9 cellular contexts compared by ENCODE assay signal in the genomic region with DNA sequence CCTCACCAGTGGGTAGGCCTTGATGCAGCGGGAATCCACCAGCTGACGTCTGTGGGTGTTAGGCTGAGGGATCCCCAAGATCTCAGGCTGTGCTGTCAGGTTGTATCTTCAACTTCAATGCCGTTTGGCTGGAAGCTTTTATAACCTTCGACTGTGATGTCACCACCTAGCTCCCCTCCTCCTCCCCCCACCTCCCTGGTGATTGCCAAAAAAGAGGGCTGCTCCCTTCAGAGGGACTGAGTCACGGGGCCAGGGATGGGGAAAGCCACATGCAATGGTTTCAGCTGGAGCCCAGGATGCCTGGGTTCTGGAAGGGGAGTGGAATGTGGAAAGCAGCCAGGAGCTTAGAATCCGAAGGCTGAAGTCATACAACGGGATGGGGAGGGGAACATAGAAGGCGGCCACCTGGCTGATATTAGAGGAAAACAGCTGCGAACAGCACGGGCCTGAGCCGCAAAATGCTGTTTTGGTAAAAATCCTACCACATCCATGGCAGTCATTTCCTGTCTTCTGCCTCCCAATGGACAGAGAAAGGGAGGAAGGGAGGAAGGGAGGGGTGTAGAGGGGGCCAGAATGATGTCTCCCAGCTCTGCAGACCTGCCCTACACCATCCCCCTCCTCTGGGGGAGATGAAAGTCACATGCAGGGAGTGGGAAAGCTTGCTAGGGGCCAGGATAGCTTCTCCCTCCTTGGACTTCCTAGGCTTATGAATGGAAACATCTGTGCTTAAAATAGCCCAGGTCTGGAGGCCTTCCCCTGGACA. TPM values are rescaled to one million over a fixed set of nuclear protein-coding genes. Genes with fewer than 3 reads are reported as not detected.
DNase-seq lines count a peak whose midpoint lies in the region; FAIRE-seq and TF ChIP-seq lines count a peak whose summit lies in the region.
"Had no signal": no experiment of that assay in that cellular context is flagged by ENCODE, and none has a peak within 500 bp of the region (broad histone marks: within the 10 kb centered on the region; RNA-seq: fewer than 3 reads in every experiment).

A gene (minus strand): TSS at position 110 of the 763 bp plus-strand sequence. CDS start 1,022 bp downstream, outside the sequence.

- no peak within 1 kb of the TSS for H3K56ac ChIP-seq in H1 (replicated peaks; ENCODE audit: insufficient read length, low read depth, low read length)

- no peak within 1 kb of the TSS for H2BK20ac ChIP-seq in H1 (ENCODE audit: low read length)

- CTCF ChIA-PET in H1 (lab: Charles Lee; ENCODE audit: partially characterized antibody) = interaction anchor here (0.6 to 10.3 kb wide), 17 partner anchors 7 to 146 kb away, joined by 3 to 114 read pairs (median 4); a partner anchor contains a TSS
- CTCF ChIA-PET in Calu3 (lab: Charles Lee) = interaction anchor here (0.5 to 1.4 kb wide), 3 partner anchors 8 to 40 kb away, joined by 3 read pairs; no protein-coding TSS in a partner anchor
- CTCF ChIA-PET in activated naive CD4-positive, alpha-beta T cell treated with anti-CD3 and anti-CD28 coated beads for 36 hours (lab: Charles Lee) = interaction anchor here (0.9 to 1.8 kb wide), 4 partner anchors 9 to 295 kb away, joined by 3 to 9 read pairs (median 3); no protein-coding TSS in a partner anchor

- H2AK5ac ChIP-seq in H1 (ENCODE audit: low read depth, low read length) = no peak within 1 kb of the TSS

- H3K4me3 Mint-ChIP-seq in Calu3 (ENCODE audit: low read depth, unreplicated experiment) = no peak within 1 kb of the TSS
- H3K4me3 Mint-ChIP-seq in activated naive CD4-positive, alpha-beta T cell treated with anti-CD3 and anti-CD28 coated beads for 36 hours = no peak within 1 kb of the TSS

- no peak within 1 kb of the TSS for H3K14ac ChIP-seq in H1 (ENCODE audit: insufficient read length)

- intact Hi-C loops in Calu3 (cut with micrococcal nuclease; ENCODE audit: unreplicated experiment) = no loop called here
- intact Hi-C loops in activated naive CD4-positive, alpha-beta T cell treated with anti-CD3 and anti-CD28 coated beads for 36 hours (cut with micrococcal nuclease) = loop anchor here (10.0 kb wide), 1 partner anchor 295 kb away; no protein-coding TSS in a partner anchor

- H3K9me3 Mint-ChIP-seq in Calu3 (ENCODE audit: low read depth, unreplicated experiment) = no peaks in the 10 kb centered on the region
- no peaks in the 10 kb centered on the region for H3K9me3 Mint-ChIP-seq in activated naive CD4-positive, alpha-beta T cell treated with anti-CD3 and anti-CD28 coated beads for 36 hours

- no peak within 1 kb of the TSS for H2BK120ac ChIP-seq in H1 (replicated peaks; ENCODE audit: low read depth, low read length)

- no peak for TF ChIP-seq CTCF in H1 (IDR thresholded peaks at IDR 0.05; ENCODE audit: control extremely low read depth in 1 of 3, insufficient read depth in 1 of 3, low read depth in 1 of 3, low read length in 3 of 3)
- no peak for TF ChIP-seq CTCF in Calu3 (IDR thresholded peaks at IDR 0.05; ENCODE audit: unreplicated experiment)

- no peak for TF ChIP-seq EP300 in H1 (IDR thresholded peaks at IDR 0.05; ENCODE audit: borderline replicate concordance in 1 of 2, low read depth in 2 of 2, low read length in 2 of 2)

- H4K20me1 ChIP-seq in H1 (replicated peaks in 1 of 2; ENCODE audit: control insufficient read depth in 1 of 2, insufficient read depth in 2 of 2, low read length in 2 of 2) = peaks cover 0 to 6% of the 10 kb centered on the region in 2 experiments

- POLR2A ChIA-PET in H1 (lab: Charles Lee; ENCODE audit: partially characterized antibody) = interaction anchor here (0.6 to 61.4 kb wide), 14 partner anchors 11 to 166 kb away, joined by 3 to 2041 read pairs (median 4); a partner anchor contains a TSS

- DNase-seq in NCI-H2227 (lab: John Stamatoyannopoulos, UW; ENCODE audit: unreplicated experiment) (peak; percentile 20), NCI-H2227 treated with DMSO at 0.1 percent for 48 hours (lab: John Stamatoyannopoulos, UW) (no peak), H1 (ENCODE audit: low read depth in 1 of 2, low spot score in 2 of 2) (no peak), middle frontal gyrus (ENCODE audit: extremely low spot score, low spot score) (peak; percentile 31), ureter (ENCODE audit: low spot score) (peak; percentile 85), Calu3 (no peak), GM19239 (ENCODE audit: insufficient read length, low spot score) (no peak)
- no peak for DNase-seq in activated naive CD4-positive, alpha-beta T cell treated with anti-CD3 and anti-CD28 coated beads for 36 hours
- DNase-seq: activated CD8-positive, alpha-beta memory T cell treated with anti-CD3 and anti-CD28 coated beads, Interleukin-2, amount 50 U/mL, for 48 hours had no signal

- no peak within 1 kb of the TSS for H3K18ac ChIP-seq in H1 (ENCODE audit: extremely low read depth, low read length)

- H3K79me1 ChIP-seq in H1 (ENCODE audit: low read depth, low read length) = no peaks in the 10 kb centered on the region

- no peak within 1 kb of the TSS for H3K23ac ChIP-seq in H1 (ENCODE audit: insufficient read length)

- H3K23me2 ChIP-seq in H1 (ENCODE audit: low read depth, low read length) = no peaks in the 10 kb centered on the region

- no peak within 1 kb of the TSS for H2AFZ ChIP-seq in H1 (ENCODE audit: low read length)

- H3K4ac ChIP-seq in H1 (replicated peaks; ENCODE audit: insufficient read length, low read depth, low read length) = no peak within 1 kb of the TSS

- no peak for TF ChIP-seq RAD21 in H1 (IDR thresholded peaks at IDR 0.05 in 1 of 2, conservative IDR thresholded peaks at IDR 0.05 in 1 of 2; ENCODE audit: low read depth in 2 of 2, low read length in 2 of 2)

- H2BK5ac ChIP-seq in H1 (ENCODE audit: low read depth, low read length) = no peak within 1 kb of the TSS

- WGBS in H1 (ENCODE audit: extremely low coverage in 1 of 2, insufficient coverage in 1 of 2, insufficient read length in 1 of 2, insufficient replicate concordance in 2 of 2, low coverage in 1 of 2, low lambda C conversion rate in 2 of 2, missing lambda C conversion rate in 1 of 2), 2 experiments = 86% methylated on average over 11 of the region's 11 CpGs; no CpG with 5 or more reads in 1 of the 2 experiments

- H3K4me2 ChIP-seq in H1 (ENCODE audit: insufficient read depth in 1 of 2, low read depth in 2 of 2, low read length in 2 of 2) = no peak within 1 kb of the TSS; a peak in 1 of 4 replicates

- H3K9me3 ChIP-seq in H1 (ENCODE audit: insufficient read depth in 2 of 2, low read depth in 1 of 2, low read length in 1 of 2) = no peaks in the 10 kb centered on the region

- no peak for FAIRE-seq in H1 (lab: Jason Lieb, UNC)
- FAIRE-seq in GM19239 (lab: Jason Lieb, UNC) = no peak

- BruUV-seq in Calu3 (replicated peaks; lab: Mats Ljungman, UMichigan) = no TSS peak

- TF ChIP-seq POLR2A in H1 (IDR thresholded peaks at IDR 0.05; ENCODE audit: control extremely low read depth in 1 of 2, low read depth in 2 of 2, low read length in 2 of 2) = no peak

- H3K79me2 ChIP-seq in H1 (ENCODE audit: control insufficient read depth in 1 of 2, insufficient read depth in 2 of 2, low read length in 2 of 2) = no peaks in the 10 kb centered on the region

- H4K8ac ChIP-seq in H1 (ENCODE audit: extremely low read depth, insufficient read depth, low read length) = peak within 1 kb of the TSS; percentile 88; the same call in 1 of the 2 replicates

- H2BK12ac ChIP-seq in H1 (ENCODE audit: low read depth, low read length) = no peak within 1 kb of the TSS

- no peaks in the 10 kb centered on the region for H3K4me1 Mint-ChIP-seq in Calu3 (ENCODE audit: low read depth, unreplicated experiment)
- no peaks in the 10 kb centered on the region for H3K4me1 Mint-ChIP-seq in activated naive CD4-positive, alpha-beta T cell treated with anti-CD3 and anti-CD28 coated beads for 36 hours (ENCODE audit: low read depth)

- peak within 1 kb of the TSS in 1 of 4 experiments; percentile 50; a peak in 1 of 7 replicates for H3K9ac ChIP-seq in H1 (replicated peaks in 1 of 4; ENCODE audit: extremely low read depth in 1 of 4, low read depth in 3 of 4, low read length in 3 of 4)

- H3K36me3 Mint-ChIP-seq in Calu3 (ENCODE audit: insufficient read depth, unreplicated experiment) = peaks cover 18% of the 10 kb centered on the region
- H3K36me3 Mint-ChIP-seq in activated naive CD4-positive, alpha-beta T cell treated with anti-CD3 and anti-CD28 coated beads for 36 hours (ENCODE audit: low read depth) = peaks cover 17% of the 10 kb centered on the region

- H4K91ac ChIP-seq in H1 (replicated peaks; ENCODE audit: insufficient read length, low read length) = no peak within 1 kb of the TSS

- no peak within 1 kb of the TSS for H3K27ac Mint-ChIP-seq in Calu3 (ENCODE audit: unreplicated experiment)
- no peak within 1 kb of the TSS for H3K27ac Mint-ChIP-seq in activated naive CD4-positive, alpha-beta T cell treated with anti-CD3 and anti-CD28 coated beads for 36 hours

- peaks cover 0 to 4% (median 0%) of the 10 kb centered on the region in 4 experiments; a peak in 2 of 7 replicates for H3K4me1 ChIP-seq in H1 (replicated peaks in 1 of 4; ENCODE audit: control insufficient read depth in 3 of 4, insufficient read depth in 4 of 4, low read length in 3 of 4)

- H4K5ac ChIP-seq in H1 (ENCODE audit: insufficient read length, low read depth, low read length) = no peak within 1 kb of the TSS

- no peak within 1 kb of the TSS for H2BK15ac ChIP-seq in H1 (ENCODE audit: low read length)

- H3K27ac ChIP-seq in H1 (ENCODE audit: low read depth, low read length) = no peak within 1 kb of the TSS

- no peaks in the 10 kb centered on the region for H3K27me3 Mint-ChIP-seq in Calu3 (ENCODE audit: unreplicated experiment)
- H3K27me3 Mint-ChIP-seq in activated naive CD4-positive, alpha-beta T cell treated with anti-CD3 and anti-CD28 coated beads for 36 hours (ENCODE audit: low read depth) = peaks cover 9% of the 10 kb centered on the region

- H3K36me3 ChIP-seq in H1 (ENCODE audit: control insufficient read depth in 2 of 4, insufficient read depth in 4 of 4, low read length in 3 of 4) = peaks cover 11 to 29% (median 25%) of the 10 kb centered on the region in 4 experiments; a peak in 6 of 8 replicates

- H3K27me3 ChIP-seq in H1 (replicated peaks in 1 of 4; ENCODE audit: control insufficient read depth in 3 of 4, extremely low read depth in 1 of 4, insufficient read depth in 3 of 4, low read length in 3 of 4) = no peaks in the 10 kb centered on the region

- H3K4me3 ChIP-seq in H1 (ENCODE audit: extremely low read depth in 1 of 4, insufficient read depth in 2 of 4, low read depth in 3 of 4, low read length in 4 of 4) = no peak within 1 kb of the TSS

RNA-seq across cellular contexts. Expression of the gene that starts here (rescaled TPM):
- total RNA-seq in H1 (2021; fragmentation: NEBNext Ultra II Directional; extraction: Animal tissue kit (Norgen Biotek cat#: 25700)) = 0.26 TPM in 1 of 2 replicates, not detected in the other
- 0.03 and 0.05 TPM in 2 replicates for polyA plus RNA-seq in H1 (2011; rRNA removed)
- 0.05 TPM for polyA plus RNA-seq in H1 (2011; cell fraction: cytosol; rRNA removed)
- 0.26 TPM for polyA plus RNA-seq in H1 (2011; cell fraction: nucleus; rRNA removed)
- polyA plus RNA-seq in H1 (2012, experiment 1 of 2) = 0.07 TPM in 2 of 4 replicates, not detected in the others
- polyA plus RNA-seq in H1 (2012, experiment 2 of 2) = 0.05 TPM
- polyA plus RNA-seq in H1 (2013, experiment 1 of 2) = 0.14 TPM
- polyA plus RNA-seq in H1 (2013, experiment 2 of 2) = 0.13 TPM
- 0.15 and 0.16 TPM in 2 replicates for polyA minus RNA-seq in H1 (2011; rRNA and poly(A)+ RNA removed)
- polyA minus RNA-seq in H1 (2011; cell fraction: cytosol; rRNA and poly(A)+ RNA removed) = not detected
- 1.00 TPM for polyA minus RNA-seq in H1 (2011; cell fraction: nucleus; rRNA and poly(A)+ RNA removed)
- total RNA-seq in ureter = 5.0 TPM
- total RNA-seq in Calu3 (2022) = 0.71 and 1.5 TPM in 2 replicates
- under 1 TPM in 1 of 2 experiments, not detected in 1; 0.10 TPM for total RNA-seq in activated naive CD4-positive, alpha-beta T cell treated with anti-CD3 and anti-CD28 coated beads for 36 hours

Comparison
In these comparisons a context has a peak if more than half of its experiments do, and no peak if none do; other contexts are left out.
1. DNase-seq: peak in NCI-H2227 (single experiment), middle frontal gyrus (single experiment) and ureter (single experiment); none in NCI-H2227 treated with DMSO at 0.1 percent for 48 hours (single experiment), H1 (0 of 2), Calu3 (single experiment), activated naive CD4-positive, alpha-beta T cell treated with anti-CD3 and anti-CD28 coated beads for 36 hours (single experiment) and GM19239 (single experiment).